ENCODE assay signal across 34 cellular contexts in the genomic region with DNA sequence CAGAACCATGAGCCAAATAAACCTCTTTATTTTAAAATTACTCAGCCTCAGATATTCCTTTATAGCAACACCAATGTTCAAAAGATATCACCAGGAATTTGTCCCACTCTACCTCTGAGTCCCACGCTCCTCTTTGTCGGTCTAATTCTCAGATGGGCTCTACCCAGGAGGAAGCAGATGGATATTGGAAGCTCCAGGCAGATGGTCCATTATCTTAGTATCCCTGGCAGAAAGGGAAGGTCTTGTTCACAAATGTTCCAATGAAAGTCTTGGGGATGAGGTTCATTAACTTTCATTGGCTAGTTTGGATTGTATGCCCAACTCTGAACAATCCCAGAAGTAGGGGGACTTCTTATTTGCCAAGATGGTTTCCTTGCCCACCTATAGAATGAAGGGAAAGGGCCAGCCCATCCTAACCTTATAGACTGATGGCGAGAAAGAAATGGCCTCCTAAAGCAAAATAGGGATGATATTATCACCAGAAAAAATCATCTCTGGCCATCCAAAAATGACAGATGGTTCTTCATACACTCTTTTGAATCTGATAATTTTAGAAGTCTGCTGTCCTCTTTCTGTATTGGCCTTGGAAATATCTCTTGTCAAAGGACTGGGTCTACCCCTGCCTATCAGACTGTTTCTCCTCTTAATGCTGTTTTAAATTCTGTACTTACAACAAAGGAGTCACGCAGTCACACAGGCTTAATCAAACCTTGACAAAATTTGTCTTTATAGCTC.
"Had no signal": no experiment of that assay in that cellular context is flagged by ENCODE, and none has a peak within 500 bp of the region (broad histone marks: within the 10 kb centered on the region; RNA-seq: fewer than 3 reads in every experiment).

No MANE protein-coding gene starts in this region.

- ATAC-seq: activated CD4-positive, alpha-beta T cell treated with anti-CD3 and anti-CD28 coated beads for 36 hours; activated CD4-positive, CD25-positive, alpha-beta regulatory T cell treated with anti-CD3 and anti-CD28 coated beads, Interleukin-2, amount 50 U/mL, for 24 hours; activated CD8-positive, alpha-beta memory T cell treated with anti-CD3 and anti-CD28 coated beads, Interleukin-2, amount 10 ng/mL, durations not matched to agents 7 days and 5 days; activated CD8-positive, alpha-beta T cell treated with anti-CD3 and anti-CD28 coated beads, Interleukin-2, amount 10 ng/mL, durations not matched to agents 7 days and 5 days; activated naive CD8-positive, alpha-beta T cell treated with anti-CD3 and anti-CD28 coated beads, Interleukin-2, amount 50 U/mL, for 24 hours; WTC11 had no signal

- H3K36me3 Mint-ChIP-seq: activated CD8-positive, alpha-beta memory T cell treated with anti-CD3 and anti-CD28 coated beads, Interleukin-2, amount 10 ng/mL, durations not matched to agents 7 days and 5 days; activated naive CD4-positive, alpha-beta T cell treated with anti-CD3 and anti-CD28 coated beads, Interleukin-2, amount 10 ng/mL, durations not matched to agents 7 days and 5 days; activated naive CD8-positive, alpha-beta T cell treated with anti-CD3 and anti-CD28 coated beads, Interleukin-2, amount 10 ng/mL, durations not matched to agents 7 days and 5 days; brain had no signal

- DNase-seq: activated CD4-positive, alpha-beta memory T cell treated with anti-CD3 and anti-CD28 coated beads, Interleukin-2, amount 10 ng/mL, durations not matched to agents 7 days and 5 days; activated CD4-positive, alpha-beta T cell treated with anti-CD3 and anti-CD28 coated beads for 1 hour; activated CD4-positive, alpha-beta T cell treated with anti-CD3 and anti-CD28 coated beads for 36 hours; activated CD4-positive, alpha-beta T cell treated with anti-CD3 and anti-CD28 coated beads for 48 hours; activated CD4-positive, alpha-beta T cell treated with anti-CD3 and anti-CD28 coated beads, Interleukin-2, amount 10 ng/mL, durations not matched to agents 7 days and 5 days; activated CD4-positive, alpha-beta T cell treated with anti-CD3 and anti-CD28 coated beads, Interleukin-2, amount 50 U/mL, for 48 hours; activated CD4-positive, CD25-positive, alpha-beta regulatory T cell; activated CD8-positive, alpha-beta memory T cell treated with anti-CD3 and anti-CD28 coated beads for 24 hours; activated CD8-positive, alpha-beta memory T cell treated with anti-CD3 and anti-CD28 coated beads, Interleukin-2, amount 10 ng/mL, durations not matched to agents 7 days and 5 days; activated CD8-positive, alpha-beta memory T cell treated with anti-CD3 and anti-CD28 coated beads, Interleukin-2, amount 50 U/mL, for 48 hours; activated CD8-positive, alpha-beta T cell treated with anti-CD3 and anti-CD28 coated beads, Interleukin-2, amount 10 ng/mL, durations not matched to agents 7 days and 5 days; activated effector memory CD4-positive, alpha-beta T cell treated with Interleukin-2 at 50 U/mL for 16 hours; activated gamma-delta T cell; activated naive CD4-positive, alpha-beta T cell treated with anti-CD3 and anti-CD28 coated beads, Interleukin-2, amount 10 ng/mL, durations not matched to agents 7 days and 5 days; activated naive CD4-positive, alpha-beta T cell treated with Interleukin-2 at 50 U/mL for 16 hours; activated naive CD8-positive, alpha-beta T cell treated with anti-CD3 and anti-CD28 coated beads, Interleukin-2, amount 10 ng/mL, durations not matched to agents 7 days and 5 days; activated naive CD8-positive, alpha-beta T cell treated with anti-CD3 and anti-CD28 coated beads, Interleukin-2, amount 50 U/mL, for 24 hours; activated T-cell treated with anti-CD3 and anti-CD28 coated beads, Interleukin-2, amount 50 U/mL, for 24 hours; activated T-cell treated with anti-CD3 and anti-CD28 coated beads, Interleukin-2, amount 50 U/mL, for 48 hours; amygdala; anterior cingulate cortex; T-helper 1 cell; T-helper 2 cell; T-helper 9 cell; WERI-Rb-1 had no signal

- H3K4me1 Mint-ChIP-seq: activated CD4-positive, alpha-beta memory T cell treated with anti-CD3 and anti-CD28 coated beads, Interleukin-2, amount 10 ng/mL, durations not matched to agents 7 days and 5 days; activated CD4-positive, alpha-beta T cell treated with anti-CD3 and anti-CD28 coated beads for 36 hours; activated CD4-positive, alpha-beta T cell treated with anti-CD3 and anti-CD28 coated beads, Interleukin-2, amount 10 ng/mL, durations not matched to agents 7 days and 5 days; activated CD8-positive, alpha-beta memory T cell treated with anti-CD3 and anti-CD28 coated beads, Interleukin-2, amount 10 ng/mL, durations not matched to agents 7 days and 5 days; activated naive CD4-positive, alpha-beta T cell treated with anti-CD3 and anti-CD28 coated beads, Interleukin-2, amount 10 ng/mL, durations not matched to agents 7 days and 5 days; activated naive CD4-positive, alpha-beta T cell treated with anti-CD3 and anti-CD28 coated beads, Interleukin-2, amount 50 U/mL, for 24 hours; activated naive CD8-positive, alpha-beta T cell treated with anti-CD3 and anti-CD28 coated beads, Interleukin-2, amount 50 U/mL, for 24 hours; brain; central memory CD8-positive, alpha-beta T cell; WTC11 had no signal

- H3K9me3 Mint-ChIP-seq: T-helper 1 cell treated with Interleukin-12 subunit alpha and Interleukin-12 subunit beta and Interleukin-4 antibody, amounts not matched to agents 30 μg/mL and 1 μg/mL, for 36 hours had no signal

- H3K27ac Mint-ChIP-seq: activated CD4-positive, alpha-beta memory T cell treated with anti-CD3 and anti-CD28 coated beads, Interleukin-2, amount 10 ng/mL, durations not matched to agents 7 days and 5 days; activated CD4-positive, alpha-beta T cell treated with anti-CD3 and anti-CD28 coated beads for 36 hours; activated CD4-positive, alpha-beta T cell treated with anti-CD3 and anti-CD28 coated beads, Interleukin-2, amount 10 ng/mL, durations not matched to agents 7 days and 5 days; activated CD8-positive, alpha-beta memory T cell treated with anti-CD3 and anti-CD28 coated beads, Interleukin-2, amount 10 ng/mL, durations not matched to agents 7 days and 5 days; activated CD8-positive, alpha-beta T cell treated with anti-CD3 and anti-CD28 coated beads, Interleukin-2, amount 10 ng/mL, durations not matched to agents 7 days and 5 days; activated naive CD4-positive, alpha-beta T cell treated with anti-CD3 and anti-CD28 coated beads, Interleukin-2, amount 10 ng/mL, durations not matched to agents 7 days and 5 days; activated naive CD4-positive, alpha-beta T cell treated with anti-CD3 and anti-CD28 coated beads, Interleukin-2, amount 50 U/mL, for 24 hours; activated naive CD8-positive, alpha-beta T cell; activated naive CD8-positive, alpha-beta T cell treated with anti-CD3 and anti-CD28 coated beads, Interleukin-2, amount 10 ng/mL, durations not matched to agents 7 days and 5 days; activated naive CD8-positive, alpha-beta T cell treated with anti-CD3 and anti-CD28 coated beads, Interleukin-2, amount 50 U/mL, for 24 hours; activated T-cell treated with anti-CD3 and anti-CD28 coated beads, Interleukin-2, amount 50 U/mL, for 24 hours; activated T-helper 2 cell treated with anti-CD3 and anti-CD28 coated beads, Interferon-gamma antibody, Interleukin-2, Interleukin-4, amounts not matched to agents 10 μg/mL and 5 μg/mL and 100 μg/mL, durations not matched to agents 14 hours and 24 hours and 36 hours; brain; T-helper 1 cell treated with Interleukin-12 subunit alpha and Interleukin-12 subunit beta and Interleukin-4 antibody, amounts not matched to agents 30 μg/mL and 1 μg/mL, for 36 hours; T-helper 2 cell treated with Interferon-gamma antibody and Interleukin-4, amounts not matched to agents 5 μg/mL and 100 μg/mL, for 36 hours; WTC11 had no signal

- H3K4me3 Mint-ChIP-seq: activated CD4-positive, alpha-beta memory T cell treated with anti-CD3 and anti-CD28 coated beads, Interleukin-2, amount 10 ng/mL, durations not matched to agents 7 days and 5 days; activated CD4-positive, alpha-beta T cell treated with anti-CD3 and anti-CD28 coated beads for 36 hours; activated CD4-positive, alpha-beta T cell treated with anti-CD3 and anti-CD28 coated beads, Interleukin-2, amount 10 ng/mL, durations not matched to agents 7 days and 5 days; activated CD8-positive, alpha-beta memory T cell treated with anti-CD3 and anti-CD28 coated beads, Interleukin-2, amount 10 ng/mL, durations not matched to agents 7 days and 5 days; activated CD8-positive, alpha-beta T cell treated with anti-CD3 and anti-CD28 coated beads, Interleukin-2, amount 10 ng/mL, durations not matched to agents 7 days and 5 days; activated naive CD4-positive, alpha-beta T cell treated with anti-CD3 and anti-CD28 coated beads, Interleukin-2, amount 10 ng/mL, durations not matched to agents 7 days and 5 days; activated naive CD4-positive, alpha-beta T cell treated with anti-CD3 and anti-CD28 coated beads, Interleukin-2, amount 50 U/mL, for 24 hours; activated naive CD8-positive, alpha-beta T cell; activated naive CD8-positive, alpha-beta T cell treated with anti-CD3 and anti-CD28 coated beads, Interleukin-2, amount 10 ng/mL, durations not matched to agents 7 days and 5 days; activated naive CD8-positive, alpha-beta T cell treated with anti-CD3 and anti-CD28 coated beads, Interleukin-2, amount 50 U/mL, for 24 hours; activated T-cell treated with anti-CD3 and anti-CD28 coated beads, Interleukin-2, amount 50 U/mL, for 24 hours; brain; central memory CD8-positive, alpha-beta T cell; T-helper 1 cell treated with Interleukin-12 subunit alpha and Interleukin-12 subunit beta and Interleukin-4 antibody, amounts not matched to agents 30 μg/mL and 1 μg/mL, for 36 hours; T-helper 2 cell treated with Interferon-gamma antibody and Interleukin-4, amounts not matched to agents 5 μg/mL and 100 μg/mL, for 36 hours; WTC11 had no signal
